8 cellular contexts compared by ENCODE assay signal in the genomic region with DNA sequence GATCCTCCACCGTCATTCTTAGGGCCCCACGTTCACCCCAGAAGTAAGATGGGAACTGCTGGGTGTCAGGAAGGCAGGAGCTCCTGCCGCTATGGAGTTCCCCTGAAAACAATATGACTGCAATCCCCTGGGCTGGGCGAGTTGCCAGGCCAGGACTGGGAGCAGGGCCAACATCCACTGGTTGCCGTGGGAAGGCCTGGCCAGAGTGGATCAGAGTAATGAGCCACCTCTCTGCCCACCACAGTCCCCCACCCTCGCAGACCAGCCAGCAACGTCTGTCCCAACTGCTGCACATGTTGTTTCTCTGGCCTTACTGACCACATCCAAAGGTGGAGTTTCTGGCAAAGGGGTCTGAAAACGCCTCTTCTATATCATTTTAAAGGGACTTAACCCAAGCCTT.
DNase-seq lines count a peak whose midpoint lies in the region; ATAC-seq and FAIRE-seq lines count a peak whose summit lies in the region.

No MANE protein-coding gene starts in this region.

- H3K27me3 Mint-ChIP-seq in activated T-cell treated with anti-CD3 and anti-CD28 coated beads, Interleukin-2, amount 50 U/mL, for 24 hours = no peaks in the 10 kb centered on the region

- intact Hi-C loops in head of caudate nucleus (cut with DNase I) = no loop called here

- ATAC-seq in HG03095 (IDR thresholded peaks at IDR 0.05; ENCODE audit: unreplicated experiment) = no peak
- no peak for ATAC-seq in activated naive CD4-positive, alpha-beta T cell treated with anti-CD3 and anti-CD28 coated beads, Interleukin-2, amount 50 U/mL, for 72 hours

- H3K9me3 Mint-ChIP-seq in activated T-cell treated with anti-CD3 and anti-CD28 coated beads, Interleukin-2, amount 50 U/mL, for 24 hours = peaks cover 5% of the 10 kb centered on the region
- peaks cover 4 to 9% of the 10 kb centered on the region in 2 donors for H3K9me3 Mint-ChIP-seq in activated naive CD4-positive, alpha-beta T cell treated with anti-CD3 and anti-CD28 coated beads, Interleukin-2, amount 50 U/mL, for 72 hours

- DNase-seq in HCEC 1CT = peak; percentile 45
- DNase-seq in SHP77 treated with DMSO at 0.1 percent for 48 hours (lab: John Stamatoyannopoulos, UW) = peak; percentile 62
- DNase-seq in head of caudate nucleus = peak in 40 of 42 donors; percentile 8 to 81 (median 56)
- DNase-seq in small intestine = peak; percentile 52
- DNase-seq in islet precursor cell = no peak
- no peak for DNase-seq in activated T-cell treated with anti-CD3 and anti-CD28 coated beads, Interleukin-2, amount 50 U/mL, for 24 hours
- DNase-seq in activated naive CD4-positive, alpha-beta T cell treated with anti-CD3 and anti-CD28 coated beads, Interleukin-2, amount 50 U/mL, for 72 hours (ENCODE audit: low spot score in 2 of 2) = no peak

- H3K27ac Mint-ChIP-seq in activated T-cell treated with anti-CD3 and anti-CD28 coated beads, Interleukin-2, amount 50 U/mL, for 24 hours = no peak overlapping the region
- H3K27ac Mint-ChIP-seq in activated naive CD4-positive, alpha-beta T cell treated with anti-CD3 and anti-CD28 coated beads, Interleukin-2, amount 50 U/mL, for 72 hours = no peak overlapping the region

- H3K9me3 ChIP-seq in small intestine (ENCODE audit: control insufficient read depth, low read depth) = no peaks in the 10 kb centered on the region

- H3K27me3 ChIP-seq in small intestine (ENCODE audit: control insufficient read depth in 2 of 2, insufficient read depth in 2 of 2, low read length in 2 of 2) = no peaks in the 10 kb centered on the region

- no peaks in the 10 kb centered on the region for H3K36me3 ChIP-seq in small intestine (ENCODE audit: control insufficient read depth in 2 of 2, insufficient read depth in 2 of 2, low read length in 2 of 2)

- H3K4me3 Mint-ChIP-seq in activated T-cell treated with anti-CD3 and anti-CD28 coated beads, Interleukin-2, amount 50 U/mL, for 24 hours = no peak overlapping the region

- peaks cover 0 to 6% of the 10 kb centered on the region in 2 donors for H3K4me1 ChIP-seq in small intestine (ENCODE audit: control insufficient read depth in 2 of 2, insufficient read depth in 1 of 2, low read depth in 1 of 2, low read length in 1 of 2)

- no peak overlapping the region for H3K4me3 ChIP-seq in small intestine (ENCODE audit: low read depth in 1 of 2, low read length in 2 of 2)

- no peaks in the 10 kb centered on the region for H3K4me1 Mint-ChIP-seq in activated T-cell treated with anti-CD3 and anti-CD28 coated beads, Interleukin-2, amount 50 U/mL, for 24 hours (ENCODE audit: low read depth)

- 11 to 30% (median 23%) methylated on average over 8 of the region's 8 CpGs for WGBS in small intestine, 3 donors

- H3K27ac ChIP-seq in small intestine (ENCODE audit: low read depth in 1 of 2, low read length in 1 of 2) = no peak overlapping the region

- H3K36me3 Mint-ChIP-seq in activated T-cell treated with anti-CD3 and anti-CD28 coated beads, Interleukin-2, amount 50 U/mL, for 24 hours (ENCODE audit: low read depth) = peaks cover 4% of the 10 kb centered on the region
- peaks cover 0 to 8% of the 10 kb centered on the region in 2 donors for H3K36me3 Mint-ChIP-seq in activated naive CD4-positive, alpha-beta T cell treated with anti-CD3 and anti-CD28 coated beads, Interleukin-2, amount 50 U/mL, for 72 hours

- no peak for FAIRE-seq in small intestine (lab: Jason Lieb, UNC)

Comparison
In these comparisons a context has a peak if more than half of its experiments do, and no peak if none do; other contexts are left out.
1. DNase-seq: peak in HCEC 1CT (single experiment), SHP77 treated with DMSO at 0.1 percent for 48 hours (single experiment), head of caudate nucleus (40 of 42) and small intestine (single experiment); none in islet precursor cell (single experiment), activated T-cell treated with anti-CD3 and anti-CD28 coated beads, Interleukin-2, amount 50 U/mL, for 24 hours (single experiment) and activated naive CD4-positive, alpha-beta T cell treated with anti-CD3 and anti-CD28 coated beads, Interleukin-2, amount 50 U/mL, for 72 hours (0 of 2).